28 cellular contexts compared by ENCODE assay signal in genomic region chrX:645024-645376, GRCh38. TPM values are rescaled to one million over a fixed set of nuclear protein-coding genes. Genes with fewer than 3 reads are reported as not detected.
A peak's percentile ranks its signal among the peaks of the same experiment; 100 is the strongest.
DNase-seq lines count a peak whose midpoint lies in the region; ATAC-seq and TF ChIP-seq lines count a peak whose summit lies in the region.
"Had no signal": no experiment of that assay in that cellular context is flagged by ENCODE, and none has a peak within 500 bp of the region (broad histone marks: within the 10 kb centered on the region; RNA-seq: fewer than 3 reads in every experiment).

No MANE protein-coding gene starts in this region.

- no peaks in the 10 kb centered on the region for H3K36me3 ChIP-seq in vagina
- H3K36me3 ChIP-seq: BE2C, cardiac muscle cell, ovary, right lobe of liver, WERI-Rb-1 had no signal

- peaks cover 0 to 9% of the 10 kb centered on the region in 2 donors for H3K27me3 Mint-ChIP-seq in natural killer cell treated with Interleukin-12 subunit alpha and Interleukin-12 subunit beta and Interleukin-15 and Interleukin-18, amount 100 ng/mL, for 72 hours
- H3K27me3 Mint-ChIP-seq in natural killer cell (ENCODE audit: low read depth in 2 of 2) (peaks cover 9 to 12% of the 10 kb centered on the region in 2 donors), glutamatergic neuron (ENCODE audit: unreplicated experiment) (peaks cover 19% of the 10 kb centered on the region)

- no peaks in the 10 kb centered on the region for H3K4me1 Mint-ChIP-seq in natural killer cell treated with Interleukin-12 subunit alpha and Interleukin-12 subunit beta and Interleukin-15 and Interleukin-18, amount 100 ng/mL, for 72 hours (ENCODE audit: low read depth in 2 of 2)
- H3K4me1 Mint-ChIP-seq in natural killer cell (no peaks in the 10 kb centered on the region), glutamatergic neuron (ENCODE audit: low read depth, unreplicated experiment) (no peaks in the 10 kb centered on the region)

- intact Hi-C loops in natural killer cell (cut with micrococcal nuclease), result no loop called here
- intact Hi-C loops in vagina (cut with DNase I), result loop anchor here (5.0 kb wide), 1 partner anchor 1157 kb away; no protein-coding TSS in a partner anchor

- H3K4me1 ChIP-seq in vagina, result no peaks in the 10 kb centered on the region
- H3K4me1 ChIP-seq: BE2C, right lobe of liver had no signal

- no peaks in the 10 kb centered on the region for H3K9me3 Mint-ChIP-seq in natural killer cell treated with Interleukin-12 subunit alpha and Interleukin-12 subunit beta and Interleukin-15 and Interleukin-18, amount 100 ng/mL, for 72 hours
- H3K9me3 Mint-ChIP-seq in natural killer cell, result no peaks in the 10 kb centered on the region
- H3K9me3 Mint-ChIP-seq in glutamatergic neuron (ENCODE audit: unreplicated experiment), result peaks cover 5% of the 10 kb centered on the region
- H3K9me3 Mint-ChIP-seq: activated CD8-positive, alpha-beta T cell treated with anti-CD3 and anti-CD28 coated beads for 36 hours had no signal

- H3K27me3 ChIP-seq in vagina, result no peaks in the 10 kb centered on the region
- H3K27me3 ChIP-seq: BE2C, ovary, right lobe of liver had no signal

- TF ChIP-seq POLR2A in vagina (IDR thresholded peaks at IDR 0.05), result no peak

- H3K4me3 Mint-ChIP-seq in natural killer cell treated with Interleukin-12 subunit alpha and Interleukin-12 subunit beta and Interleukin-15 and Interleukin-18, amount 100 ng/mL, for 72 hours, result no peak overlapping the region
- H3K4me3 Mint-ChIP-seq in natural killer cell, result no peak overlapping the region
- peak overlapping the region; percentile 78 for H3K4me3 Mint-ChIP-seq in glutamatergic neuron (ENCODE audit: unreplicated experiment)
- H3K4me3 Mint-ChIP-seq: activated CD8-positive, alpha-beta T cell treated with anti-CD3 and anti-CD28 coated beads for 36 hours had no signal

- no peak for ATAC-seq in natural killer cell treated with Interleukin-12 subunit alpha and Interleukin-12 subunit beta and Interleukin-15 and Interleukin-18, amount 100 ng/mL, for 72 hours
- no peak for ATAC-seq in natural killer cell
- no peak for ATAC-seq in GM19397 (IDR thresholded peaks at IDR 0.05; ENCODE audit: unreplicated experiment)
- ATAC-seq: activated CD8-positive, alpha-beta T cell treated with anti-CD3 and anti-CD28 coated beads for 36 hours; left lobe of liver had no signal

- no peak for TF ChIP-seq CTCF in natural killer cell (IDR thresholded peaks at IDR 0.05)
- no peak for TF ChIP-seq CTCF in glutamatergic neuron (IDR thresholded peaks at IDR 0.05; ENCODE audit: partially characterized antibody, unreplicated experiment)
- TF ChIP-seq CTCF in vagina (IDR thresholded peaks at IDR 0.05), result no peak

- H3K4me3 ChIP-seq in vagina, result no peak overlapping the region
- H3K4me3 ChIP-seq: cardiac muscle cell, ovary, right lobe of liver, SK-N-MC had no signal

- H3K27ac Mint-ChIP-seq in natural killer cell treated with Interleukin-12 subunit alpha and Interleukin-12 subunit beta and Interleukin-15 and Interleukin-18, amount 100 ng/mL, for 72 hours, result no peak overlapping the region
- H3K27ac Mint-ChIP-seq in natural killer cell (no peak overlapping the region), glutamatergic neuron (ENCODE audit: unreplicated experiment) (no peak overlapping the region)
- H3K27ac Mint-ChIP-seq: activated CD8-positive, alpha-beta T cell treated with anti-CD3 and anti-CD28 coated beads for 36 hours had no signal

- H3K36me3 Mint-ChIP-seq in natural killer cell treated with Interleukin-12 subunit alpha and Interleukin-12 subunit beta and Interleukin-15 and Interleukin-18, amount 100 ng/mL, for 72 hours, result no peaks in the 10 kb centered on the region
- H3K36me3 Mint-ChIP-seq in natural killer cell, result no peaks in the 10 kb centered on the region
- H3K36me3 Mint-ChIP-seq in glutamatergic neuron (ENCODE audit: unreplicated experiment), result no peaks in the 10 kb centered on the region

- peak; percentile 54 for DNase-seq in natural killer cell treated with Interleukin-12 subunit alpha and Interleukin-12 subunit beta and Interleukin-15 and Interleukin-18, amount 100 ng/mL, for 72 hours (ENCODE audit: low spot score)
- DNase-seq in natural killer cell (no peak), glutamatergic neuron (no peak), mucosa of gallbladder (ENCODE audit: low spot score) (peak; percentile 6), vagina (ENCODE audit: extremely low spot score in 2 of 2) (peak; percentile 25 to 37), NCI-H1417 (lab: John Stamatoyannopoulos, UW) (no peak), SKM-1 (lab: John Stamatoyannopoulos, UW; ENCODE audit: unreplicated experiment) (no peak)
- DNase-seq: activated CD8-positive, alpha-beta T cell treated with anti-CD3 and anti-CD28 coated beads for 36 hours; activated naive CD4-positive, alpha-beta T cell treated with Interleukin-2 at 50 U/mL for 16 hours; amygdala; BE2C; erythroblast; NCI-H1048; NCI-H2107; NK-92 treated with Interleukin-12 subunit alpha and Interleukin-12 subunit beta, amount 100 ng/mL, for 24 hours; ovary; substantia nigra; WERI-Rb-1 had no signal

- H3K9me3 ChIP-seq in vagina, result no peaks in the 10 kb centered on the region
- H3K9me3 ChIP-seq: BE2C, ovary, right lobe of liver had no signal

- no peak overlapping the region for H3K27ac ChIP-seq in vagina
- H3K27ac ChIP-seq: cardiac muscle cell, ovary, right lobe of liver, SK-N-MC, WERI-Rb-1 had no signal

RNA-seq across cellular contexts. Expression of gene SHOX, which starts 14.4 kb away (rescaled TPM):
- not detected for total RNA-seq in natural killer cell treated with Interleukin-12 subunit alpha and Interleukin-12 subunit beta and Interleukin-15 and Interleukin-18, amount 100 ng/mL, for 72 hours
- not detected for total RNA-seq in natural killer cell
- total RNA-seq in glutamatergic neuron (ENCODE audit: unreplicated experiment), result 0.22 TPM
- not detected for total RNA-seq in mucosa of gallbladder
- not detected for total RNA-seq in vagina
- total RNA-seq: activated CD8-positive, alpha-beta T cell treated with anti-CD3 and anti-CD28 coated beads for 36 hours; cardiac muscle cell; dermis microvascular lymphatic vessel endothelial cell; frontal cortex; left lobe of liver; LHCN-M2; NCI-H460; right lobe of liver; T-helper 2 cell treated with Interferon-gamma antibody and Interleukin-4, amounts not matched to agents 100 ng/mL and 5 ng/mL, for 36 hours had no signal

Comparison
In these comparisons a context has a peak if more than half of its experiments do, and no peak if none do; other contexts are left out.
1. DNase-seq: peak in natural killer cell treated with Interleukin-12 subunit alpha and Interleukin-12 subunit beta and Interleukin-15 and Interleukin-18, amount 100 ng/mL, for 72 hours (single experiment), mucosa of gallbladder (single experiment) and vagina (2 of 2); none in natural killer cell (single experiment), glutamatergic neuron (single experiment), NCI-H1417 (0 of 3) and SKM-1 (single experiment).